1 cellular context compared by ENCODE assay signal in the genomic region with DNA sequence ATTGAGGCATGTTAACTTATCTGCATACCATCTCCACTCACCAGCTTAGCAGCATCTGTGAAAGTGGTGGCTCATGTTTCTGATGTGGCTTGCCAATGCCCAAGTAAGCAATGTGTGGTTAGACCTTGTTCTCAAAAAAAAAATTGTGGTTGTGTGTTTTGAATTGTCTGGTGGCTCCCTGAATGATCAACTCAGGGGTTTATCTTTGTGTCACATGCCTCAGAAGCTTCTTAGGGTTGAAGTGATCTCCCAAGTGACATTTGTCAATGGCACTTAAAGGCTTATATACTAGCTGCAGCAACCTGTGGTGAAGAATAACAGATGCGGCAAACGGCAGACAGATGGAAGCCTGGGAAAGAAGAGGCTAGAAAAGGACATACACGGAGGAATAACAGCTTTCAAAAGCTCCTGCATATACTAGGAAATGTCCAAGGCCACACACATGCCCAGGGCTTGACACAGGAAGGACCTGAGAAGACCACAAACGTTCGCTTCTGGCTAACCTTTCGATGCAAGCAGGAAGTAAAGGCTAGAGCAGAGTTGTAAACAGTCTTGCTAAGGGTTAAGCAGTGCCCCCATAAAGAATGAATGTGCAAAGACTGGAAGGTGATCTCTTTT.
TF ChIP-seq lines count a peak whose summit lies in the region.

No MANE protein-coding gene starts in this region.

TF ChIP-seq in HepG2, 621 proteins besides CTCF, POLR2A, EP300 and RAD21:
- TF ChIP-seq, protein P1, sequence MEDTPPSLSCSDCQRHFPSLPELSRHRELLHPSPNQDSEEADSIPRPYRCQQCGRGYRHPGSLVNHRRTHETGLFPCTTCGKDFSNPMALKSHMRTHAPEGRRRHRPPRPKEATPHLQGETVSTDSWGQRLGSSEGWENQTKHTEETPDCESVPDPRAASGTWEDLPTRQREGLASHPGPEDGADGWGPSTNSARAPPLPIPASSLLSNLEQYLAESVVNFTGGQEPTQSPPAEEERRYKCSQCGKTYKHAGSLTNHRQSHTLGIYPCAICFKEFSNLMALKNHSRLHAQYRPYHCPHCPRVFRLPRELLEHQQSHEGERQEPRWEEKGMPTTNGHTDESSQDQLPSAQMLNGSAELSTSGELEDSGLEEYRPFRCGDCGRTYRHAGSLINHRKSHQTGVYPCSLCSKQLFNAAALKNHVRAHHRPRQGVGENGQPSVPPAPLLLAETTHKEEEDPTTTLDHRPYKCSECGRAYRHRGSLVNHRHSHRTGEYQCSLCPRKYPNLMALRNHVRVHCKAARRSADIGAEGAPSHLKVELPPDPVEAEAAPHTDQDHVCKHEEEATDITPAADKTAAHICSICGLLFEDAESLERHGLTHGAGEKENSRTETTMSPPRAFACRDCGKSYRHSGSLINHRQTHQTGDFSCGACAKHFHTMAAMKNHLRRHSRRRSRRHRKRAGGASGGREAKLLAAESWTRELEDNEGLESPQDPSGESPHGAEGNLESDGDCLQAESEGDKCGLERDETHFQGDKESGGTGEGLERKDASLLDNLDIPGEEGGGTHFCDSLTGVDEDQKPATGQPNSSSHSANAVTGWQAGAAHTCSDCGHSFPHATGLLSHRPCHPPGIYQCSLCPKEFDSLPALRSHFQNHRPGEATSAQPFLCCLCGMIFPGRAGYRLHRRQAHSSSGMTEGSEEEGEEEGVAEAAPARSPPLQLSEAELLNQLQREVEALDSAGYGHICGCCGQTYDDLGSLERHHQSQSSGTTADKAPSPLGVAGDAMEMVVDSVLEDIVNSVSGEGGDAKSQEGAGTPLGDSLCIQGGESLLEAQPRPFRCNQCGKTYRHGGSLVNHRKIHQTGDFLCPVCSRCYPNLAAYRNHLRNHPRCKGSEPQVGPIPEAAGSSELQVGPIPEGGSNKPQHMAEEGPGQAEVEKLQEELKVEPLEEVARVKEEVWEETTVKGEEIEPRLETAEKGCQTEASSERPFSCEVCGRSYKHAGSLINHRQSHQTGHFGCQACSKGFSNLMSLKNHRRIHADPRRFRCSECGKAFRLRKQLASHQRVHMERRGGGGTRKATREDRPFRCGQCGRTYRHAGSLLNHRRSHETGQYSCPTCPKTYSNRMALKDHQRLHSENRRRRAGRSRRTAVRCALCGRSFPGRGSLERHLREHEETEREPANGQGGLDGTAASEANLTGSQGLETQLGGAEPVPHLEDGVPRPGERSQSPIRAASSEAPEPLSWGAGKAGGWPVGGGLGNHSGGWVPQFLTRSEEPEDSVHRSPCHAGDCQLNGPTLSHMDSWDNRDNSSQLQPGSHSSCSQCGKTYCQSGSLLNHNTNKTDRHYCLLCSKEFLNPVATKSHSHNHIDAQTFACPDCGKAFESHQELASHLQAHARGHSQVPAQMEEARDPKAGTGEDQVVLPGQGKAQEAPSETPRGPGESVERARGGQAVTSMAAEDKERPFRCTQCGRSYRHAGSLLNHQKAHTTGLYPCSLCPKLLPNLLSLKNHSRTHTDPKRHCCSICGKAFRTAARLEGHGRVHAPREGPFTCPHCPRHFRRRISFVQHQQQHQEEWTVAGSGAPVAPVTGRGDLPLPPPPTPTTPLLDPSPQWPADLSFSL (CRISPR knock-in tag; IDR thresholded peaks at IDR 0.05) = peak; percentile 46; the same call in 1 of the 2 replicates
- TF ChIP-seq, protein P2, sequence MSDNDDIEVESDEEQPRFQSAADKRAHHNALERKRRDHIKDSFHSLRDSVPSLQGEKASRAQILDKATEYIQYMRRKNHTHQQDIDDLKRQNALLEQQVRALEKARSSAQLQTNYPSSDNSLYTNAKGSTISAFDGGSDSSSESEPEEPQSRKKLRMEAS (IDR thresholded peaks at IDR 0.05) = peak; percentile 29; the same call in 1 of the 2 replicates
- TF ChIP-seq ZNF652 (CRISPR knock-in tag; IDR thresholded peaks at IDR 0.05; ENCODE audit: borderline replicate concordance, low read depth) (peak; percentile 72), ELF3 (CRISPR knock-in tag; IDR thresholded peaks at IDR 0.05) (peak; percentile 66), ZMYM4 (CRISPR knock-in tag; IDR thresholded peaks at IDR 0.05) (0 out of 2 replicates have a peak, but pooled peaks have one; percentile 12), HMG20A (CRISPR knock-in tag; IDR thresholded peaks at IDR 0.05; ENCODE audit: borderline replicate concordance) (peak; percentile 27; the same call in 1 of the 2 replicates), SNAI1 (CRISPR knock-in tag; IDR thresholded peaks at IDR 0.05; ENCODE audit: borderline replicate concordance) (no peak), MTF1 (CRISPR knock-in tag; IDR thresholded peaks at IDR 0.05) (no peak), EHMT2 (IDR thresholded peaks at IDR 0.05; ENCODE audit: borderline replicate concordance, low read depth, low read length) (no peak), GABPA (IDR thresholded peaks at IDR 0.05; ENCODE audit: low read depth, low read length) (no peak), GABPA (CRISPR knock-in tag; IDR thresholded peaks at IDR 0.05; ENCODE audit: low read depth) (0 out of 2 replicates have a peak, but pooled peaks have one; percentile 36), TEAD3 (CRISPR knock-in tag; optimal IDR thresholded peaks at IDR 0.05; ENCODE audit: borderline replicate concordance) (peak; percentile 3), REXO4 (CRISPR knock-in tag; IDR thresholded peaks at IDR 0.05; ENCODE audit: borderline replicate concordance) (no peak), ETV5 (CRISPR knock-in tag; IDR thresholded peaks at IDR 0.05; ENCODE audit: borderline replicate concordance) (peak; percentile 19; the same call in 1 of the 2 replicates), TEAD2 (CRISPR knock-in tag; IDR thresholded peaks at IDR 0.05) (no peak)
- TF ChIP-seq, protein P3, sequence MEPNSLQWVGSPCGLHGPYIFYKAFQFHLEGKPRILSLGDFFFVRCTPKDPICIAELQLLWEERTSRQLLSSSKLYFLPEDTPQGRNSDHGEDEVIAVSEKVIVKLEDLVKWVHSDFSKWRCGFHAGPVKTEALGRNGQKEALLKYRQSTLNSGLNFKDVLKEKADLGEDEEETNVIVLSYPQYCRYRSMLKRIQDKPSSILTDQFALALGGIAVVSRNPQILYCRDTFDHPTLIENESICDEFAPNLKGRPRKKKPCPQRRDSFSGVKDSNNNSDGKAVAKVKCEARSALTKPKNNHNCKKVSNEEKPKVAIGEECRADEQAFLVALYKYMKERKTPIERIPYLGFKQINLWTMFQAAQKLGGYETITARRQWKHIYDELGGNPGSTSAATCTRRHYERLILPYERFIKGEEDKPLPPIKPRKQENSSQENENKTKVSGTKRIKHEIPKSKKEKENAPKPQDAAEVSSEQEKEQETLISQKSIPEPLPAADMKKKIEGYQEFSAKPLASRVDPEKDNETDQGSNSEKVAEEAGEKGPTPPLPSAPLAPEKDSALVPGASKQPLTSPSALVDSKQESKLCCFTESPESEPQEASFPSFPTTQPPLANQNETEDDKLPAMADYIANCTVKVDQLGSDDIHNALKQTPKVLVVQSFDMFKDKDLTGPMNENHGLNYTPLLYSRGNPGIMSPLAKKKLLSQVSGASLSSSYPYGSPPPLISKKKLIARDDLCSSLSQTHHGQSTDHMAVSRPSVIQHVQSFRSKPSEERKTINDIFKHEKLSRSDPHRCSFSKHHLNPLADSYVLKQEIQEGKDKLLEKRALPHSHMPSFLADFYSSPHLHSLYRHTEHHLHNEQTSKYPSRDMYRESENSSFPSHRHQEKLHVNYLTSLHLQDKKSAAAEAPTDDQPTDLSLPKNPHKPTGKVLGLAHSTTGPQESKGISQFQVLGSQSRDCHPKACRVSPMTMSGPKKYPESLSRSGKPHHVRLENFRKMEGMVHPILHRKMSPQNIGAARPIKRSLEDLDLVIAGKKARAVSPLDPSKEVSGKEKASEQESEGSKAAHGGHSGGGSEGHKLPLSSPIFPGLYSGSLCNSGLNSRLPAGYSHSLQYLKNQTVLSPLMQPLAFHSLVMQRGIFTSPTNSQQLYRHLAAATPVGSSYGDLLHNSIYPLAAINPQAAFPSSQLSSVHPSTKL (CRISPR knock-in tag; IDR thresholded peaks at IDR 0.05) = 0 out of 2 replicates have a peak, but pooled peaks have one; percentile 23
- TF ChIP-seq, protein P4, sequence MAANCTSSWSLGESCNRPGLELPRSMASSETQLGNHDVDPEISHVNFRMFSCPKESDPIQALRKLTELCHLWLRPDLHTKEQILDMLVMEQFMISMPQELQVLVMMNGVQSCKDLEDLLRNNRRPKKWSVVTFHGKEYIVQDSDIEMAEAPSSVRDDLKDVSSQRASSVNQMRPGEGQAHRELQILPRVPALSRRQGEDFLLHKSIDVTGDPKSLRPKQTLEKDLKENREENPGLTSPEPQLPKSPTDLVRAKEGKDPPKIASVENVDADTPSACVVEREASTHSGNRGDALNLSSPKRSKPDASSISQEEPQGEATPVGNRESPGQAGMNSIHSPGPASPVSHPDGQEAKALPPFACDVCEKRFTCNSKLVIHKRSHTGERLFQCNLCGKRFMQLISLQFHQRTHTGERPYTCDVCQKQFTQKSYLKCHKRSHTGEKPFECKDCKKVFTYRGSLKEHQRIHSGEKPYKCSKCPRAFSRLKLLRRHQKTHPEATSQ (CRISPR knock-in tag; IDR thresholded peaks at IDR 0.05; ENCODE audit: borderline replicate concordance) = no peak
- TF ChIP-seq, protein P5, sequence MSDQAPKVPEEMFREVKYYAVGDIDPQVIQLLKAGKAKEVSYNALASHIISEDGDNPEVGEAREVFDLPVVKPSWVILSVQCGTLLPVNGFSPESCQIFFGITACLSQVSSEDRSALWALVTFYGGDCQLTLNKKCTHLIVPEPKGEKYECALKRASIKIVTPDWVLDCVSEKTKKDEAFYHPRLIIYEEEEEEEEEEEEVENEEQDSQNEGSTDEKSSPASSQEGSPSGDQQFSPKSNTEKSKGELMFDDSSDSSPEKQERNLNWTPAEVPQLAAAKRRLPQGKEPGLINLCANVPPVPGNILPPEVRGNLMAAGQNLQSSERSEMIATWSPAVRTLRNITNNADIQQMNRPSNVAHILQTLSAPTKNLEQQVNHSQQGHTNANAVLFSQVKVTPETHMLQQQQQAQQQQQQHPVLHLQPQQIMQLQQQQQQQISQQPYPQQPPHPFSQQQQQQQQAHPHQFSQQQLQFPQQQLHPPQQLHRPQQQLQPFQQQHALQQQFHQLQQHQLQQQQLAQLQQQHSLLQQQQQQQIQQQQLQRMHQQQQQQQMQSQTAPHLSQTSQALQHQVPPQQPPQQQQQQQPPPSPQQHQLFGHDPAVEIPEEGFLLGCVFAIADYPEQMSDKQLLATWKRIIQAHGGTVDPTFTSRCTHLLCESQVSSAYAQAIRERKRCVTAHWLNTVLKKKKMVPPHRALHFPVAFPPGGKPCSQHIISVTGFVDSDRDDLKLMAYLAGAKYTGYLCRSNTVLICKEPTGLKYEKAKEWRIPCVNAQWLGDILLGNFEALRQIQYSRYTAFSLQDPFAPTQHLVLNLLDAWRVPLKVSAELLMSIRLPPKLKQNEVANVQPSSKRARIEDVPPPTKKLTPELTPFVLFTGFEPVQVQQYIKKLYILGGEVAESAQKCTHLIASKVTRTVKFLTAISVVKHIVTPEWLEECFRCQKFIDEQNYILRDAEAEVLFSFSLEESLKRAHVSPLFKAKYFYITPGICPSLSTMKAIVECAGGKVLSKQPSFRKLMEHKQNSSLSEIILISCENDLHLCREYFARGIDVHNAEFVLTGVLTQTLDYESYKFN (CRISPR knock-in tag; conservative IDR thresholded peaks at IDR 0.05) = no peak
